ENCODE assay signal across 2 cellular contexts in genomic region chr12:69580074-69580473, GRCh38.
TF ChIP-seq lines count a peak whose summit lies in the region.

No MANE protein-coding gene starts in this region.

TF ChIP-seq in GM23338, 12 proteins besides CTCF, POLR2A, EP300 and RAD21:
- TF ChIP-seq ZNF462 (CRISPR knock-in tag; IDR thresholded peaks at IDR 0.05) (no peak), ZNF331 (CRISPR knock-in tag; IDR thresholded peaks at IDR 0.05; ENCODE audit: low read depth) (no peak), JUNB (IDR thresholded peaks at IDR 0.05; ENCODE audit: unreplicated experiment) (no peak), EZH2 (IDR thresholded peaks at IDR 0.05; ENCODE audit: low read depth, unreplicated experiment) (no peak), ZNF114 (CRISPR knock-in tag; IDR thresholded peaks at IDR 0.05) (no peak), STAT1 (IDR thresholded peaks at IDR 0.05; ENCODE audit: unreplicated experiment) (no peak), NANOG (IDR thresholded peaks at IDR 0.05; ENCODE audit: borderline replicate concordance) (no peak), EZH2phosphoT487 (IDR thresholded peaks at IDR 0.05; ENCODE audit: unreplicated experiment) (no peak), POLR2AphosphoS5 (IDR thresholded peaks at IDR 0.05; ENCODE audit: low read depth) (no peak), ETS1 (IDR thresholded peaks at IDR 0.05) (no peak), CREB1 (CRISPR knock-in tag; IDR thresholded peaks at IDR 0.05; ENCODE audit: low read depth) (no peak), REST (IDR thresholded peaks at IDR 0.05; ENCODE audit: unreplicated experiment) (no peak)

TF ChIP-seq in K562, 482 proteins besides CTCF, POLR2A, EP300 and RAD21:
- TF ChIP-seq PATZ1 (CRISPR knock-in tag; IDR thresholded peaks at IDR 0.05; ENCODE audit: borderline replicate concordance) = no peak
- TF ChIP-seq RCOR1 (IDR thresholded peaks at IDR 0.05; ENCODE audit: borderline replicate concordance in 1 of 2, low read depth in 2 of 2, low read length in 2 of 2) = no peak
- TF ChIP-seq MCM2 (IDR thresholded peaks at IDR 0.05; ENCODE audit: low read depth) = no peak
- peak; percentile 34 for TF ChIP-seq MEIS2 (IDR thresholded peaks at IDR 0.05; ENCODE audit: partially characterized antibody)
- TF ChIP-seq ZNF583 (CRISPR knock-in tag; IDR thresholded peaks at IDR 0.05) = no peak
- no peak for TF ChIP-seq MEF2D (tag; conservative IDR thresholded peaks at IDR 0.05; ENCODE audit: low read depth)
- 0 out of 2 replicates have a peak, but pooled peaks have one; percentile 36 for TF ChIP-seq POLR2AphosphoS2 (IDR thresholded peaks at IDR 0.05; ENCODE audit: low read length)
- TF ChIP-seq KAT2B (IDR thresholded peaks at IDR 0.05; ENCODE audit: low read depth, low read length) = no peak
- no peak for TF ChIP-seq RERE (CRISPR knock-in tag; IDR thresholded peaks at IDR 0.05; ENCODE audit: borderline replicate concordance)
- TF ChIP-seq SIN3B (IDR thresholded peaks at IDR 0.05; ENCODE audit: low read depth) = no peak
- no peak for TF ChIP-seq SIN3A (IDR thresholded peaks at IDR 0.05; ENCODE audit: borderline replicate concordance in 2 of 2, control insufficient read depth in 1 of 2, low read depth in 2 of 2, low read length in 2 of 2)
- no peak for TF ChIP-seq NR1H2 (CRISPR knock-in tag; IDR thresholded peaks at IDR 0.05)
- no peak for TF ChIP-seq ZNF431 (CRISPR knock-in tag; IDR thresholded peaks at IDR 0.05)
- TF ChIP-seq ZBTB2 (IDR thresholded peaks at IDR 0.05) = no peak
- TF ChIP-seq ZNF408 (CRISPR knock-in tag; IDR thresholded peaks at IDR 0.05; ENCODE audit: low read depth) = no peak
- TF ChIP-seq ARID2 (IDR thresholded peaks at IDR 0.05) = no peak
- no peak for TF ChIP-seq LEF1 (IDR thresholded peaks at IDR 0.05)
- TF ChIP-seq POU5F1 (IDR thresholded peaks at IDR 0.05; ENCODE audit: borderline replicate concordance, low read depth, low read length, partially characterized antibody) = no peak
- no peak for TF ChIP-seq HDAC8 (tag; IDR thresholded peaks at IDR 0.05)
- no peak for TF ChIP-seq ZNF766 (CRISPR knock-in tag; conservative IDR thresholded peaks at IDR 0.05)
- no peak for TF ChIP-seq FUS (optimal IDR thresholded peaks at IDR 0.05; ENCODE audit: low read depth, low read length)
- no peak for TF ChIP-seq RBM17 (IDR thresholded peaks at IDR 0.05; ENCODE audit: borderline replicate concordance, low read depth, low read length)
- TF ChIP-seq ZNF695 (CRISPR knock-in tag; IDR thresholded peaks at IDR 0.05) = no peak
- no peak for TF ChIP-seq SMAD2 (IDR thresholded peaks at IDR 0.05; ENCODE audit: low read depth, low read length)
- no peak for TF ChIP-seq FOXK1 (CRISPR knock-in tag; IDR thresholded peaks at IDR 0.05; ENCODE audit: borderline replicate concordance)
- no peak for TF ChIP-seq NCOA1 (IDR thresholded peaks at IDR 0.05; ENCODE audit: low read depth)
- peak; percentile 24 for TF ChIP-seq POLR2B (IDR thresholded peaks at IDR 0.05; ENCODE audit: low read depth, partially characterized antibody)
- TF ChIP-seq ZNF589 (CRISPR knock-in tag; IDR thresholded peaks at IDR 0.05; ENCODE audit: low read depth) = no peak
- TF ChIP-seq PKNOX1 (IDR thresholded peaks at IDR 0.05) = 0 out of 2 replicates have a peak, but pooled peaks have one; percentile 7
- peak; percentile 14 for TF ChIP-seq RBM25 (IDR thresholded peaks at IDR 0.05; ENCODE audit: low read depth, low read length, severe bottlenecking)
- no peak for TF ChIP-seq KDM5B (IDR thresholded peaks at IDR 0.05; ENCODE audit: insufficient replicate concordance, low read depth, low read length)
- TF ChIP-seq ZSCAN29 (IDR thresholded peaks at IDR 0.05) = no peak
- no peak for TF ChIP-seq XRCC3 (IDR thresholded peaks at IDR 0.05)
- no peak for TF ChIP-seq SREBF2 (CRISPR knock-in tag; IDR thresholded peaks at IDR 0.05)
- no peak for TF ChIP-seq ZNF395 (CRISPR knock-in tag; IDR thresholded peaks at IDR 0.05)
- TF ChIP-seq UBTF (IDR thresholded peaks at IDR 0.05; ENCODE audit: borderline replicate concordance in 1 of 2, low read depth in 2 of 2, low read length in 2 of 2) = no peak
